Comparison of ENCODE assay signal across 8 cellular contexts in the genomic region with DNA sequence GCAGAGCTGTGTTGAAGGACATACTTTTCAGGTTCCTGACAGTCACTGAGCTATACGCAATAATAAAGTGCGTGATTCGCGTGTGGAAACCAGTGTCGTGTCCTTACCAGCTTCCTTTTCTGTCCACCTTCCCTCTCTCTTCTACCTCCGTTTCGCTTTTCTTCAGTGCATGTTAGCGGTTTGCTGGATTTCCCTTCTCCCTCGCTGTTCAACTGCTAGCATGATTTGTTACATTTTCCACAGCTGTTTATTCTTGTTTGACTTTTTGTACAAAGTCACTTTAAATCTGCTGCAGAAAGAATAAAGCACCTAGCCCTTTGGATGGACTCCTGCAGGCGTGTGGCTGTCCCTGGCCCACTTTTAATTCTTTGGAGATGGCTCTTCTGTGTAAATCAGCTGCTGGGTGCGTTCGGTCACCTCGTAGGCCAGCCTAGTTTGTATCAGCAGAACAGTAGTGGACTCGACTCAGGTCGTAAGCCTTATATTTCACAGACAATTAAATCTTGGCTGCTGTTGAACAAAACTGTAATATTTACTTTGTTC. TPM values are rescaled to one million over a fixed set of nuclear protein-coding genes. Genes with fewer than 3 reads are reported as not detected.
DNase-seq lines count a peak whose midpoint lies in the region; TF ChIP-seq lines count a peak whose summit lies in the region.

No MANE protein-coding gene starts in this region.

- no peak overlapping the region for H3K27ac ChIP-seq in HUES64 (ENCODE audit: low read depth, low read length)
- no peak overlapping the region for H3K27ac ChIP-seq in duodenal mucosa (ENCODE audit: low read depth, low read length)

- no peak overlapping the region for H3K9ac ChIP-seq in HUES64 (ENCODE audit: low read depth, low read length)
- no peak overlapping the region for H3K9ac ChIP-seq in duodenal mucosa (ENCODE audit: low read depth in 1 of 2, low read length in 2 of 2)

- H3K4me1 Mint-ChIP-seq in nephron progenitor cell, result peaks cover 13% of the 10 kb centered on the region

- H3K9me3 Mint-ChIP-seq in nephron progenitor cell, result no peaks in the 10 kb centered on the region

- peaks cover 100% of the 10 kb centered on the region for H3K27me3 Mint-ChIP-seq in nephron progenitor cell (ENCODE audit: low read depth, poor library complexity)

- H3K36me3 ChIP-seq in BE2C (peaks cover 99% of the 10 kb centered on the region), HUES64 (ENCODE audit: insufficient read depth, low read length) (no peaks in the 10 kb centered on the region), duodenal mucosa (ENCODE audit: control insufficient read depth in 1 of 2, insufficient read depth in 2 of 2, low read length in 2 of 2) (no peaks in the 10 kb centered on the region)

- H3K36me3 Mint-ChIP-seq in nephron progenitor cell (ENCODE audit: low read depth), result no peaks in the 10 kb centered on the region

- peak overlapping the region; percentile 75 for H3K4me3 Mint-ChIP-seq in nephron progenitor cell

- TF ChIP-seq CTCF in BE2C (IDR thresholded peaks at IDR 0.05; ENCODE audit: low read depth, low read length), result no peak
- no peak for TF ChIP-seq CTCF in nephron progenitor cell (IDR thresholded peaks at IDR 0.05)

- H3K27me3 ChIP-seq in BE2C (no peaks in the 10 kb centered on the region), HUES64 (ENCODE audit: insufficient read depth, low read length) (peaks cover 99% of the 10 kb centered on the region), duodenal mucosa (ENCODE audit: control insufficient read depth in 1 of 2, insufficient read depth in 2 of 2, low read length in 2 of 2) (peaks cover 70 to 87% of the 10 kb centered on the region in 2 donors)

- DNase-seq in BE2C, result no peak
- peak; percentile 10 for DNase-seq in nephron progenitor cell
- no peak for DNase-seq in AG20443 (ENCODE audit: low spot score)
- DNase-seq in NCI-H2171 (lab: John Stamatoyannopoulos, UW), result no peak
- DNase-seq in hypothalamus (lab: John Stamatoyannopoulos, UW), result no peak
- DNase-seq in NCI-H187 treated with DMSO at 0.1 percent for 48 hours (lab: John Stamatoyannopoulos, UW), result no peak

- H3K27ac Mint-ChIP-seq in nephron progenitor cell, result no peak overlapping the region

- H3K4me3 ChIP-seq in BE2C (ENCODE audit: low read depth, low read length) (peak overlapping the region; percentile 99), HUES64 (ENCODE audit: low read length) (peak overlapping the region; percentile 45), duodenal mucosa (ENCODE audit: low read depth in 1 of 2, low read length in 2 of 2) (peak overlapping the region; percentile 60 to 62)

- 2% methylated on average over 14 of the region's 15 CpGs for WGBS in HUES64

- no peaks in the 10 kb centered on the region for H3K9me3 ChIP-seq in BE2C
- H3K9me3 ChIP-seq in HUES64 (ENCODE audit: insufficient read depth, low read depth, low read length), result no peaks in the 10 kb centered on the region
- H3K9me3 ChIP-seq in duodenal mucosa (ENCODE audit: control insufficient read depth in 1 of 2, low read length in 2 of 2), result no peaks in the 10 kb centered on the region

- H3K4me1 ChIP-seq in BE2C, result peaks cover 4% of the 10 kb centered on the region; the same call in 1 of the 2 replicates
- H3K4me1 ChIP-seq in HUES64 (ENCODE audit: insufficient read depth, low read length), result 0 out of 2 replicates have a peak, but pooled peaks cover 4% of the 10 kb centered on the region
- peaks cover 0 to 4% of the 10 kb centered on the region in 2 donors for H3K4me1 ChIP-seq in duodenal mucosa (ENCODE audit: control insufficient read depth in 1 of 2, insufficient read depth in 2 of 2, low read length in 2 of 2)

RNA-seq across cellular contexts. Expression of gene HAND2, which starts 8.9 kb away (rescaled TPM):
- 244 TPM for polyA plus RNA-seq in BE2C (2012; ENCODE audit: insufficient read depth, insufficient read length, low read depth)
- polyA plus RNA-seq in HUES64 (2013, experiment 1 of 2), result 0.55 TPM
- polyA plus RNA-seq in HUES64 (2013, experiment 2 of 2), result 0.82 TPM

Comparison
In these comparisons a context has a peak if more than half of its experiments do, and no peak if none do; other contexts are left out.
1. H3K4me3 ChIP-seq: peak in every context shown above with its lines; median percentile 99 in BE2C; 61 in duodenal mucosa; 45 in HUES64.